25 cellular contexts compared by ENCODE assay signal in the genomic region with DNA sequence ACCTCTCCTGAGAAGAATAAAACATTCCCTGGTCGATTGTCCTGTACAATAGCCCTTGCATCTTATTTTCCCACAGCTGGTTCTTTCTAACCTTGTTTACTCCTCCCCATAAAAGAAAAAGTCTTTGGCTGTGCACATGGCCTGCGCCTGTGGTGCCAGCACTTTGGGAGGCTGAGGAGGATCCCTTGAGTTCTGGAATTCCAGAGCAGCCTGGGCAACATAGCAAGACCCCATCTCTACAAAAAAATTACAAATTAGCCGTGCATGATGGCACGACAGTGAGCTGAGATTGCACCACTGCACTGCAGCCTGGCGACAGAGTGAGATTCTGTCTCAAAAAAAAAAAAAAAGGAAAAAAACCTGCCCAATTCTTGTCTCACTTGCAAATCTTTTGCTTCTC. TPM values are rescaled to one million over a fixed set of nuclear protein-coding genes. Genes with fewer than 3 reads are reported as not detected.
"Had no signal": no experiment of that assay in that cellular context is flagged by ENCODE, and none has a peak within 500 bp of the region (broad histone marks: within the 10 kb centered on the region; RNA-seq: fewer than 3 reads in every experiment).

No MANE protein-coding gene starts in this region.

- H3K9me3 ChIP-seq: adrenal gland, colonic mucosa, esophagus muscularis mucosa, gastrocnemius medialis, right lobe of liver, stomach, suprapubic skin, transverse colon, uterus had no signal

- H3K9me3 Mint-ChIP-seq: nephron progenitor cell had no signal

- H3K36me3 ChIP-seq: adrenal gland, colonic mucosa, gastrocnemius medialis, transverse colon, uterus had no signal

- H3K27me3 ChIP-seq: adrenal gland, colonic mucosa, gastrocnemius medialis, right lobe of liver, suprapubic skin, transverse colon, uterus had no signal

- DNase-seq: activated CD4-positive, alpha-beta memory T cell treated with anti-CD3 and anti-CD28 coated beads, Interleukin-2, amount 10 ng/mL, durations not matched to agents 7 days and 5 days; activated CD4-positive, alpha-beta T cell treated with anti-CD3 and anti-CD28 coated beads for 48 hours; activated effector memory CD4-positive, alpha-beta T cell treated with anti-CD3 and anti-CD28 coated beads, Interleukin-2, amount 50 U/mL, for 16 hours; activated T-cell treated with anti-CD3 and anti-CD28 coated beads, Interleukin-2, amount 50 U/mL, for 72 hours; central memory CD4-positive, alpha-beta T cell; colonic mucosa; dorsolateral prefrontal cortex; gastrocnemius medialis; hypothalamus; left ventricle myocardium superior; nephron progenitor cell; occipital lobe; right lobe of liver; stimulated activated CD4-positive, alpha-beta T cell treated with anti-CD3 and anti-CD28 coated beads, Interleukin-2, amount 100 ng/mL, for 24 hours; stomach; transverse colon; uterus had no signal

- H3K4me1 ChIP-seq: uterus had no signal

- H3K27ac ChIP-seq: adrenal gland, colonic mucosa, dorsolateral prefrontal cortex, esophagus muscularis mucosa, gastrocnemius medialis, right lobe of liver, skin epidermis, stomach, suprapubic skin, transverse colon, uterus had no signal

- H3K4me3 ChIP-seq: adrenal gland, colonic mucosa, esophagus muscularis mucosa, gastrocnemius medialis, right lobe of liver, skin epidermis, stomach, suprapubic skin, transverse colon, uterus had no signal

- ATAC-seq: gastrocnemius medialis; right lobe of liver; stimulated activated memory B cell treated with anti-CD40 and anti-IgM and Interleukin-4, amounts not matched to agents 10 μg/mL and 1 μg/mL and 100 μg/mL, for 72 hours had no signal

- FAIRE-seq: astrocyte had no signal

- H3K4me3 Mint-ChIP-seq: activated CD4-positive, alpha-beta memory T cell treated with anti-CD3 and anti-CD28 coated beads, Interleukin-2, amount 10 ng/mL, durations not matched to agents 7 days and 5 days; activated naive CD8-positive, alpha-beta T cell; activated T-cell treated with anti-CD3 and anti-CD28 coated beads, Interleukin-2, amount 50 U/mL, for 72 hours; nephron progenitor cell; stimulated activated memory B cell treated with anti-CD40 and anti-IgM and Interleukin-4, amounts not matched to agents 10 μg/mL and 1 μg/mL and 100 μg/mL, for 72 hours; T-helper 1 cell treated with Interleukin-12 subunit alpha and Interleukin-12 subunit beta and Interleukin-4 antibody, amounts not matched to agents 30 μg/mL and 1 μg/mL, for 36 hours had no signal

- H3K27ac Mint-ChIP-seq: activated CD4-positive, alpha-beta memory T cell treated with anti-CD3 and anti-CD28 coated beads, Interleukin-2, amount 10 ng/mL, durations not matched to agents 7 days and 5 days; activated naive CD8-positive, alpha-beta T cell; activated T-cell treated with anti-CD3 and anti-CD28 coated beads, Interleukin-2, amount 50 U/mL, for 72 hours; nephron progenitor cell; stimulated activated memory B cell treated with anti-CD40 and anti-IgM and Interleukin-4, amounts not matched to agents 10 μg/mL and 1 μg/mL and 100 μg/mL, for 72 hours; T-helper 1 cell treated with Interleukin-12 subunit alpha and Interleukin-12 subunit beta and Interleukin-4 antibody, amounts not matched to agents 30 μg/mL and 1 μg/mL, for 36 hours had no signal

RNA-seq across cellular contexts. Expression of a gene that starts 24.4 kb away (rescaled TPM):
- total RNA-seq: activated CD4-positive, alpha-beta memory T cell treated with anti-CD3 and anti-CD28 coated beads, Interleukin-2, amount 10 ng/mL, durations not matched to agents 7 days and 5 days; activated T-cell treated with anti-CD3 and anti-CD28 coated beads, Interleukin-2, amount 50 U/mL, for 72 hours; astrocyte had no signal

RNA-seq across cellular contexts. Expression of a gene that starts 39.9 kb away (rescaled TPM):
- total RNA-seq: left ventricle myocardium superior, occipital lobe had no signal
